ENCODE assay signal across 18 cellular contexts in genomic region chr10:126525326-126525725, GRCh38.
DNase-seq lines count a peak whose midpoint lies in the region; ATAC-seq lines count a peak whose summit lies in the region.
"Had no signal": no experiment of that assay in that cellular context is flagged by ENCODE, and none has a peak within 500 bp of the region (broad histone marks: within the 10 kb centered on the region; RNA-seq: fewer than 3 reads in every experiment).

No MANE protein-coding gene starts in this region.

- H3K9me3 Mint-ChIP-seq in T-cell: no peaks in the 10 kb centered on the region

- CTCF ChIA-PET in T-cell (lab: Charles Lee): no interaction called here

- H3K4me1 Mint-ChIP-seq in T-cell: no peaks in the 10 kb centered on the region
- H3K4me1 Mint-ChIP-seq: CD8-positive, alpha-beta memory T cell had no signal

- H3K27ac ChIP-seq in angular gyrus (ENCODE audit: low read depth, low read length): peak overlapping the region; percentile 34
- H3K27ac ChIP-seq: BLaER1, SJSA1 had no signal

- ATAC-seq in GM21528 (IDR thresholded peaks at IDR 0.05; ENCODE audit: low FRiP score, unreplicated experiment) (no peak), T-cell (replicated peaks in 1 of 4) (no peak)

- H3K27ac Mint-ChIP-seq in T-cell: no peak overlapping the region

- H3K4me3 Mint-ChIP-seq in T-cell: no peak overlapping the region
- H3K4me3 Mint-ChIP-seq: CD8-positive, alpha-beta memory T cell had no signal

- H3K27me3 Mint-ChIP-seq in T-cell: no peaks in the 10 kb centered on the region

- DNase-seq in Ammon's horn (ENCODE audit: low spot score): peak; percentile 67
- DNase-seq in inferior parietal cortex (ENCODE audit: extremely low spot score): peak; percentile 38
- peak in 30 of 56 donors; percentile 10 to 64 (median 30) for DNase-seq in nucleus accumbens (lab: John Stamatoyannopoulos, UW)
- no peak for DNase-seq in T-cell
- DNase-seq in SW 1271 (lab: John Stamatoyannopoulos, UW): no peak
- no peak for DNase-seq in SHP77 (lab: John Stamatoyannopoulos, UW)
- DNase-seq: CD8-positive, alpha-beta memory T cell; DND-41; H7; NCI-H1092; NCI-H187; NCI-H446; NCI-H774; RPMI8226 had no signal

- no peaks in the 10 kb centered on the region for H3K36me3 Mint-ChIP-seq in T-cell
- H3K36me3 Mint-ChIP-seq: CD8-positive, alpha-beta memory T cell had no signal

- POLR2A ChIA-PET in T-cell (lab: Charles Lee): no interaction called here

Comparison
In these comparisons a context has a peak if more than half of its experiments do, and no peak if none do; other contexts are left out.
1. DNase-seq: peak in Ammon's horn (single experiment), inferior parietal cortex (single experiment) and nucleus accumbens (30 of 56); none in T-cell (0 of 34), SW 1271 (0 of 2) and SHP77 (0 of 2).